ENCODE assay signal across 16 cellular contexts in genomic region chr11:11081786-11082185, GRCh38.
DNase-seq lines count a peak whose midpoint lies in the region; ATAC-seq and TF ChIP-seq lines count a peak whose summit lies in the region.
"Had no signal": no experiment of that assay in that cellular context is flagged by ENCODE, and none has a peak within 500 bp of the region (broad histone marks: within the 10 kb centered on the region; RNA-seq: fewer than 3 reads in every experiment).

No MANE protein-coding gene starts in this region.

- CTCF ChIA-PET in CD8-positive, alpha-beta memory T cell (lab: Charles Lee): no interaction called here

- peak overlapping the region; percentile 56 to 67 (median 64) for H3K27ac ChIP-seq in sigmoid colon
- H3K27ac ChIP-seq in CD8-positive, alpha-beta memory T cell (ENCODE audit: low read depth, low read length): no peak overlapping the region
- H3K27ac ChIP-seq: RWPE1 had no signal

- H3K27ac Mint-ChIP-seq in CD8-positive, alpha-beta memory T cell: no peak overlapping the region

- TF ChIP-seq CTCF in choroid plexus epithelial cell (conservative IDR thresholded peaks at IDR 0.05; ENCODE audit: low read depth, low read length): no peak
- TF ChIP-seq CTCF in sigmoid colon (IDR thresholded peaks at IDR 0.05): no peak

- intact Hi-C loops in sigmoid colon (cut with DNase I): no loop called here

- no peaks in the 10 kb centered on the region for H3K36me3 ChIP-seq in sigmoid colon
- no peaks in the 10 kb centered on the region for H3K36me3 ChIP-seq in CD8-positive, alpha-beta memory T cell (ENCODE audit: insufficient read depth, low read length)

- H3K4me1 ChIP-seq in sigmoid colon: peaks cover 0 to 38% (median 32%) of the 10 kb centered on the region in 4 donors
- no peaks in the 10 kb centered on the region for H3K4me1 ChIP-seq in CD8-positive, alpha-beta memory T cell (ENCODE audit: insufficient read depth, low read length)

- no peaks in the 10 kb centered on the region for H3K9me3 Mint-ChIP-seq in CD8-positive, alpha-beta memory T cell

- H3K9me3 ChIP-seq in sigmoid colon: no peaks in the 10 kb centered on the region
- H3K9me3 ChIP-seq in CD8-positive, alpha-beta memory T cell (ENCODE audit: low read length): no peaks in the 10 kb centered on the region

- POLR2A ChIA-PET in CD8-positive, alpha-beta memory T cell (lab: Charles Lee): no interaction called here

- no peak for TF ChIP-seq POLR2A in sigmoid colon (IDR thresholded peaks at IDR 0.05)

- WGBS in sigmoid colon, 2 donors: 46 to 51% methylated on average over 4 of the region's 4 CpGs

- H3K4me3 Mint-ChIP-seq in CD8-positive, alpha-beta memory T cell: no peak overlapping the region

- H3K27me3 Mint-ChIP-seq in CD8-positive, alpha-beta memory T cell: peaks cover 2 to 36% of the 10 kb centered on the region in 2 donors

- H3K4me3 ChIP-seq in choroid plexus epithelial cell (ENCODE audit: low read depth, low read length): no peak overlapping the region
- no peak overlapping the region for H3K4me3 ChIP-seq in sigmoid colon
- no peak overlapping the region for H3K4me3 ChIP-seq in CD8-positive, alpha-beta memory T cell (ENCODE audit: low read length)
- H3K4me3 ChIP-seq: K562 had no signal

- DNase-seq in ELF-1 (ENCODE audit: low read depth, low spot score): peak; percentile 18
- DNase-seq in choroid plexus epithelial cell (ENCODE audit: low read depth): peak; percentile 5
- peak; percentile 26 for DNase-seq in left kidney (ENCODE audit: low read depth, low spot score)
- DNase-seq in sigmoid colon: no peak
- no peak for DNase-seq in stimulated activated naive CD4-positive, alpha-beta T cell (lab: John Stamatoyannopoulos, UW)
- no peak for DNase-seq in activated CD8-positive, alpha-beta memory T cell treated with anti-CD3 and anti-CD28 coated beads, Interleukin-2, amount 50 U/mL, for 4 hours
- no peak for DNase-seq in CD8-positive, alpha-beta memory T cell
- DNase-seq: C1 segment of cervical spinal cord; COR-L47; NCI-H1436 treated with DMSO at 0.1 percent for 48 hours; NCI-H2081; NCI-H2227 treated with DMSO at 0.1 percent for 48 hours; NK-92 treated with Interleukin-12 subunit alpha and Interleukin-12 subunit beta, amount 100 ng/mL, for 24 hours had no signal

- no peaks in the 10 kb centered on the region for H3K27me3 ChIP-seq in sigmoid colon
- H3K27me3 ChIP-seq in CD8-positive, alpha-beta memory T cell (ENCODE audit: insufficient read depth, low read length, poor library complexity, severe bottlenecking): no peaks in the 10 kb centered on the region

- H3K36me3 Mint-ChIP-seq in CD8-positive, alpha-beta memory T cell: no peaks in the 10 kb centered on the region

- no peaks in the 10 kb centered on the region for H3K4me1 Mint-ChIP-seq in CD8-positive, alpha-beta memory T cell

- ATAC-seq in GM19467 (IDR thresholded peaks at IDR 0.05; ENCODE audit: unreplicated experiment): no peak
- ATAC-seq: K562 had no signal

- no peak for TF ChIP-seq EP300 in sigmoid colon (IDR thresholded peaks at IDR 0.05)

Comparison
In these comparisons a context has a peak if more than half of its experiments do, and no peak if none do; other contexts are left out.
1. DNase-seq: peak in ELF-1 (single experiment), choroid plexus epithelial cell (single experiment) and left kidney (single experiment); none in sigmoid colon (single experiment), stimulated activated naive CD4-positive, alpha-beta T cell (0 of 6), activated CD8-positive, alpha-beta memory T cell treated with anti-CD3 and anti-CD28 coated beads, Interleukin-2, amount 50 U/mL, for 4 hours (single experiment) and CD8-positive, alpha-beta memory T cell (0 of 5).